Comparison of ENCODE assay signal across 8 cellular contexts in the genomic region with DNA sequence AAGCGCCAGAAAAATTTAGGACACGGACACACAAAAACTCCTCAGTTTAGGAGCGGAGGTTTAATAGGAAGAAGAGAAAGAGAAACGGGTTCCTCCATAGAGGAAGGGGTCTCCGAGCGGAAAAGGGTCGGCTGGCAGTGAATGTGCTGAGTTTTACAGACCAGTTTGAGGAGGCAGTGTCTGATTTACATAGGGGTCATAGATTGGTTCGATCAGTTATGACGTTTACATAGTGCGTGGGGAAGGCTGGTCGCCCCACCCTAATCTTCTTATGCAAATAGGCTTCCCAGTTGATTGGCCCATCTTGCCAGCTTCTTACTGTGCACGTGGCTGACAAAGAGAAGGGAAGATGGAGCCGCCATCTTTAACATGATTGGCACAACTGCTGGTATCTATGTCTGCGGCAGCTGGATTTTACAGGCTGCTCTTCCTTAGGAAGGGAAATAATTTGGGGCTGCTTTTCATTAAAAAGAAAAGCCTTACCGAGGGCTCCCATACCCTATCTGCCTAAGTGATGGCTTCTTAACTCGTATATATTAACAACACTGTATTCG. TPM values are rescaled to one million over a fixed set of nuclear protein-coding genes. Genes with fewer than 3 reads are reported as not detected.
DNase-seq lines count a peak whose midpoint lies in the region; ATAC-seq and TF ChIP-seq lines count a peak whose summit lies in the region.

No MANE protein-coding gene starts in this region.

- DNase-seq in heart left ventricle (peak in 1 of 5 donors; percentile 52), Right ventricle myocardium inferior (ENCODE audit: missing footprints) (no peak), RKO (ENCODE audit: low spot score) (peak; percentile 96), natural killer cell (no peak), cerebellum (ENCODE audit: low spot score) (no peak), NCI-H187 (lab: John Stamatoyannopoulos, UW) (no peak)

- no peak for TF ChIP-seq CTCF in heart left ventricle (IDR thresholded peaks at IDR 0.05)
- no peak for TF ChIP-seq CTCF in natural killer cell (IDR thresholded peaks at IDR 0.05)

- H3K36me3 ChIP-seq in heart left ventricle: peaks cover 0 to 31% (median 21%) of the 10 kb centered on the region in 9 donors
- peaks cover 12% of the 10 kb centered on the region for H3K36me3 ChIP-seq in endocrine pancreas (ENCODE audit: control insufficient read depth, insufficient read depth, low read length)

- ATAC-seq in heart left ventricle (peak in 2 of 4 donors; percentile 29 to 50), Right ventricle myocardium inferior (no peak), natural killer cell (no peak), HG02798 (IDR thresholded peaks at IDR 0.05; ENCODE audit: poor library complexity, unreplicated experiment) (no peak)

- H3K4me1 Mint-ChIP-seq in natural killer cell: peaks cover 23 to 31% of the 10 kb centered on the region in 2 donors

- H3K27ac Mint-ChIP-seq in natural killer cell: peak overlapping the region in 1 of 2 donors; percentile 24

- H3K4me1 ChIP-seq in heart left ventricle (peaks cover 0 to 24% (median 18%) of the 10 kb centered on the region in 12 donors), endocrine pancreas (ENCODE audit: control insufficient read depth, insufficient read depth, low read length) (no peaks in the 10 kb centered on the region)

- peaks cover 13 to 23% of the 10 kb centered on the region in 2 donors for H3K9me3 Mint-ChIP-seq in natural killer cell

- peaks cover 0 to 50% (median 36%) of the 10 kb centered on the region in 12 donors for H3K9me3 ChIP-seq in heart left ventricle
- peaks cover 9% of the 10 kb centered on the region for H3K9me3 ChIP-seq in endocrine pancreas (ENCODE audit: control insufficient read depth, low read length)

- no peaks in the 10 kb centered on the region for H3K27me3 ChIP-seq in heart left ventricle
- no peaks in the 10 kb centered on the region for H3K27me3 ChIP-seq in endocrine pancreas (ENCODE audit: control insufficient read depth, insufficient read depth, low read length)

- H3K4me3 ChIP-seq in heart left ventricle: peak overlapping the region; percentile 43 to 86 (median 72)
- peak overlapping the region; percentile 94 for H3K4me3 ChIP-seq in endocrine pancreas (ENCODE audit: control insufficient read depth, insufficient read depth, low read length)

- peak overlapping the region; percentile 97 for H3K4me3 Mint-ChIP-seq in natural killer cell

- peaks cover 30% of the 10 kb centered on the region for H3K36me3 Mint-ChIP-seq in natural killer cell

- no peak overlapping the region for H3K9ac ChIP-seq in endocrine pancreas (ENCODE audit: control insufficient read depth, insufficient read depth, low read length)

- 12 to 17% (median 12%) methylated on average over 17 of the region's 17 CpGs for WGBS in heart left ventricle, 4 donors

- H3K27ac ChIP-seq in heart left ventricle: peak overlapping the region in 3 of 12 donors; percentile 16 to 83 (median 74)

- no peaks in the 10 kb centered on the region for H3K27me3 Mint-ChIP-seq in natural killer cell (ENCODE audit: low read depth in 2 of 2)

- no peak for TF ChIP-seq POLR2A in heart left ventricle (IDR thresholded peaks at IDR 0.05)

- intact Hi-C loops in heart left ventricle (cut with DNase I): loop anchor here in 8 of 10 donors (2.0 to 10.0 kb wide), 10 partner anchors 17 to 127 kb away; a partner anchor contains a TSS
- intact Hi-C loops in Right ventricle myocardium inferior (cut with DNase I): loop anchor here (1.0 to 10.0 kb wide), 5 partner anchors 14 to 193 kb away; a partner anchor contains a TSS
- intact Hi-C loops in natural killer cell (cut with micrococcal nuclease): no loop called here

RNA-seq across cellular contexts. Expression of a gene that starts 1.2 kb away (rescaled TPM):
- total RNA-seq in heart left ventricle: 1 to 10 TPM; 1.3 to 6.2 (median 3.7) TPM
- polyA plus RNA-seq in heart left ventricle: 1 to 10 TPM; 1.4 to 2.1 TPM
- total RNA-seq in Right ventricle myocardium inferior: 3.0 TPM
- 1 to 10 TPM; 1.5 to 3.6 (median 3.0) TPM for total RNA-seq in natural killer cell
- 9.8 TPM for total RNA-seq in cerebellum

RNA-seq across cellular contexts. Expression of a gene that starts 17.8 kb away (rescaled TPM):
- total RNA-seq in heart left ventricle: 10 to 100 TPM in 8 of 9 donors, 1 to 10 TPM in 1; 9.9 to 17.7 (median 13.0) TPM
- polyA plus RNA-seq in heart left ventricle: 10 to 100 TPM in 1 of 2 donors, 1 to 10 TPM in 1; 7.1 to 11.8 TPM
- 10.2 TPM for total RNA-seq in Right ventricle myocardium inferior
- total RNA-seq in natural killer cell: 10 to 100 TPM; 52.2 to 57.6 (median 56.0) TPM
- 44.5 TPM for total RNA-seq in cerebellum

RNA-seq across cellular contexts. Expression of a gene that starts 29.4 kb away (rescaled TPM):
- 10 to 100 TPM in 3 of 9 donors, 1 to 10 TPM in 6; 4.6 to 12.8 (median 9.4) TPM for total RNA-seq in heart left ventricle
- 1 to 10 TPM; 4.5 to 4.7 TPM for polyA plus RNA-seq in heart left ventricle
- total RNA-seq in Right ventricle myocardium inferior: 9.4 TPM
- total RNA-seq in natural killer cell: 1 to 10 TPM; 3.9 to 7.5 (median 5.5) TPM
- 26.1 TPM for total RNA-seq in cerebellum

RNA-seq across cellular contexts. Expression of a gene that starts 40.0 kb away (rescaled TPM):
- 1 to 10 TPM; 1.2 to 2.7 (median 1.8) TPM for total RNA-seq in heart left ventricle
- polyA plus RNA-seq in heart left ventricle: 1 to 10 TPM; 1.1 TPM
- total RNA-seq in Right ventricle myocardium inferior: 1.7 TPM
- 1 to 10 TPM; 3.2 to 4.6 (median 3.8) TPM for total RNA-seq in natural killer cell
- 7.1 TPM for total RNA-seq in cerebellum

RNA-seq across cellular contexts. Expression of a gene that starts 52.9 kb away (rescaled TPM):
- 10 to 100 TPM; 12.2 to 29.2 (median 21.1) TPM for total RNA-seq in heart left ventricle
- 10 to 100 TPM; 18.9 to 20.1 TPM for polyA plus RNA-seq in heart left ventricle
- 15.7 TPM for total RNA-seq in Right ventricle myocardium inferior
- total RNA-seq in natural killer cell: 10 to 100 TPM; 11.1 to 16.0 (median 15.0) TPM
- 60.6 TPM for total RNA-seq in cerebellum
